Comparison of ENCODE assay signal across 21 cellular contexts in genomic region chr7:112366886-112367285, GRCh38.
"Had no signal": no experiment of that assay in that cellular context is flagged by ENCODE, and none has a peak within 500 bp of the region (broad histone marks: within the 10 kb centered on the region; RNA-seq: fewer than 3 reads in every experiment).

No MANE protein-coding gene starts in this region.

- H3K27ac ChIP-seq: KMS-11, SJCRH30 had no signal

- H3K27ac Mint-ChIP-seq: IgD-negative memory B cell had no signal

- H3K4me1 Mint-ChIP-seq: IgD-negative memory B cell had no signal

- H3K36me3 Mint-ChIP-seq: IgD-negative memory B cell had no signal

- H3K4me3 Mint-ChIP-seq: IgD-negative memory B cell had no signal

- H3K9me3 Mint-ChIP-seq: IgD-negative memory B cell had no signal

- DNase-seq: Kasumi-1; MM.1S; NCI-H1092 treated with DMSO at 0.1 percent for 48 hours; NCI-H1436; NCI-H1930; NCI-H2107; NCI-H345; NCI-H446 treated with DMSO at 0.1 percent for 48 hours; NCI-H510A treated with DMSO at 0.1 percent for 48 hours; NCI-H526; NCI-H748 treated with DMSO at 0.1 percent for 48 hours; NK-92 treated with Interleukin-12 subunit alpha and Interleukin-12 subunit beta, amount 100 ng/mL, for 24 hours; PC-3; SHP77 treated with DMSO at 0.1 percent for 48 hours; SJCRH30 had no signal

- ATAC-seq: K562, Panc1, PC-3, Right ventricle myocardium inferior, SK-N-SH treated with all-trans-retinoic acid at 6 μM for 48 hours had no signal
